ENCODE assay signal across 2 cellular contexts in genomic region chr4:89254347-89254746, GRCh38. TPM values are rescaled to one million over a fixed set of nuclear protein-coding genes. Genes with fewer than 3 reads are reported as not detected.
"Had no signal": no experiment of that assay in that cellular context is flagged by ENCODE, and none has a peak within 500 bp of the region (broad histone marks: within the 10 kb centered on the region; RNA-seq: fewer than 3 reads in every experiment).

No MANE protein-coding gene starts in this region.

RNA-seq across cellular contexts. Expression of gene GPRIN3, which starts 53.3 kb away (rescaled TPM):
- total RNA-seq: osteocyte had no signal
- polyA plus RNA-seq: keratinocyte had no signal
